Comparison of ENCODE assay signal across 12 cellular contexts in the genomic region with DNA sequence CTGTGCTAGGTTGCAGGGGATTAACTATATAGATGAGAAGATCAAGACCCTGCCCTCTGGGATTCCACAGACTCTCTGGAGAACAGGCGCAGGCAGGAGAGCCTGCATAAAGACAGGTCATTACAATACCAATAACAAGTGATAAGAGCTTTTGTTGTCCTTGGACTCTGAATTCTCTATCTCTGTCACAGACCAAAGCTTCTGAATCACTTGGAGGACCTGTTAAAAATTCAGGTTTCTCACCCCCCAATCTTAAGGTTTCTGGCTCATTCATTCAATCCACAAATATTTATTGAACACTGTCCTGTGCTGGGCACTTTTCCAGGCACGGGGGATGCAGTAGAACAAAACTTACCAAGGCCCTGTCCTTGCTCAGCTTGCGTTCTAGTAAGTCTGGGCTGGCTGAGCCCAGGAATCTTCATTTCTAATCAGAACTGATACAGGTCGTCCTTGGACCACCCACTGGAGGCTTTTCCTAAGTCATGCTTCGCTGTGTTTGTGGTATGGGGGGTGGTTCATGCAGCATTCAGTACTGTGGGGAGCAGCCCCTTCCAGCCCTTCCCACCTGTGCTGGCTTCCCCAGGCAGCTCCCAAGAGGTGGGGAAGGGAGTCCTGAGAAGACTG. TPM values are rescaled to one million over a fixed set of nuclear protein-coding genes. Genes with fewer than 3 reads are reported as not detected.
DNase-seq lines count a peak whose midpoint lies in the region; ATAC-seq and TF ChIP-seq lines count a peak whose summit lies in the region.
"Had no signal": no experiment of that assay in that cellular context is flagged by ENCODE, and none has a peak within 500 bp of the region (broad histone marks: within the 10 kb centered on the region; RNA-seq: fewer than 3 reads in every experiment).

No MANE protein-coding gene starts in this region.

- peaks cover 34% of the 10 kb centered on the region for H3K4me1 ChIP-seq in NT2/D1 (ENCODE audit: insufficient read depth, insufficient read length)
- H3K4me1 ChIP-seq in colonic mucosa = peaks cover 19% of the 10 kb centered on the region

- H3K4me3 ChIP-seq in NT2/D1 (ENCODE audit: insufficient read length, low read depth) (peak overlapping the region; percentile 93), colonic mucosa (peak overlapping the region; percentile 90)

- H3K4me1 Mint-ChIP-seq in activated CD4-positive, alpha-beta T cell treated with anti-CD3 and anti-CD28 coated beads for 36 hours = peaks cover 31% of the 10 kb centered on the region
- H3K4me1 Mint-ChIP-seq in osteocyte (ENCODE audit: unreplicated experiment) = peaks cover 32% of the 10 kb centered on the region

- peak overlapping the region; percentile 11 for H3K27ac Mint-ChIP-seq in activated CD4-positive, alpha-beta T cell treated with anti-CD3 and anti-CD28 coated beads for 36 hours
- no peak overlapping the region for H3K27ac Mint-ChIP-seq in osteocyte (ENCODE audit: unreplicated experiment)

- CTCF ChIA-PET in activated CD4-positive, alpha-beta T cell treated with anti-CD3 and anti-CD28 coated beads for 36 hours (lab: Charles Lee) = interaction anchor here (0.7 to 9.1 kb wide), 8 partner anchors 13 to 207 kb away, joined by 3 to 81 read pairs (median 4); a partner anchor contains a TSS

- peaks cover 12% of the 10 kb centered on the region for H3K36me3 Mint-ChIP-seq in activated CD4-positive, alpha-beta T cell treated with anti-CD3 and anti-CD28 coated beads for 36 hours (ENCODE audit: low read depth)
- no peaks in the 10 kb centered on the region for H3K36me3 Mint-ChIP-seq in osteocyte (ENCODE audit: unreplicated experiment)

- H3K27me3 Mint-ChIP-seq in activated CD4-positive, alpha-beta T cell treated with anti-CD3 and anti-CD28 coated beads for 36 hours = no peaks in the 10 kb centered on the region
- H3K27me3 Mint-ChIP-seq in osteocyte (ENCODE audit: unreplicated experiment) = no peaks in the 10 kb centered on the region

- H3K27me3 ChIP-seq in NT2/D1 (ENCODE audit: insufficient read depth, insufficient read length) (peaks cover 6% of the 10 kb centered on the region), colonic mucosa (no peaks in the 10 kb centered on the region)
- H3K27me3 ChIP-seq: gastroesophageal sphincter, transverse colon had no signal

- H3K4me3 Mint-ChIP-seq in activated CD4-positive, alpha-beta T cell treated with anti-CD3 and anti-CD28 coated beads for 36 hours = peak overlapping the region; percentile 83
- H3K4me3 Mint-ChIP-seq in osteocyte (ENCODE audit: unreplicated experiment) = peak overlapping the region; percentile 71

- intact Hi-C loops in activated CD4-positive, alpha-beta T cell treated with anti-CD3 and anti-CD28 coated beads for 36 hours (cut with DNase I, micrococcal nuclease) = loop anchor here (1.0 to 5.0 kb wide), 3 partner anchors 13 to 588 kb away; a partner anchor contains a TSS
- intact Hi-C loops in colonic mucosa (cut with DNase I) = loop anchor here (5.0 kb wide), 1 partner anchor 158 kb away; no protein-coding TSS in a partner anchor

- H3K36me3 ChIP-seq in NT2/D1 (ENCODE audit: insufficient read depth, insufficient read length, low read length) = peaks cover 52% of the 10 kb centered on the region
- no peaks in the 10 kb centered on the region for H3K36me3 ChIP-seq in colonic mucosa
- H3K36me3 ChIP-seq: transverse colon had no signal

- TF ChIP-seq CTCF in colonic mucosa (IDR thresholded peaks at IDR 0.05) (no peak), osteocyte (IDR thresholded peaks at IDR 0.05) (no peak)

- H3K9me3 ChIP-seq in NT2/D1 (ENCODE audit: insufficient read depth, low read length) = no peaks in the 10 kb centered on the region
- no peaks in the 10 kb centered on the region for H3K9me3 ChIP-seq in colonic mucosa
- H3K9me3 ChIP-seq: gastroesophageal sphincter, mucosa of descending colon, transverse colon had no signal

- H3K9ac ChIP-seq in NT2/D1 (ENCODE audit: insufficient read length, low read depth) (peak overlapping the region; percentile 95), colonic mucosa (ENCODE audit: low read depth in 2 of 2, low read length in 2 of 2) (peak overlapping the region in 1 of 2 donors; percentile 1)

- H3K9me3 Mint-ChIP-seq in activated CD4-positive, alpha-beta T cell treated with anti-CD3 and anti-CD28 coated beads for 36 hours (ENCODE audit: low read depth) = no peaks in the 10 kb centered on the region
- H3K9me3 Mint-ChIP-seq in osteocyte (ENCODE audit: unreplicated experiment) = no peaks in the 10 kb centered on the region

- POLR2A ChIA-PET in activated CD4-positive, alpha-beta T cell treated with anti-CD3 and anti-CD28 coated beads for 36 hours (lab: Charles Lee) = interaction anchor here (0.6 kb wide), 1 partner anchor 202 kb away, joined by 5 read pairs; no protein-coding TSS in a partner anchor

- peak overlapping the region; percentile 4 for H3K27ac ChIP-seq in colonic mucosa

- no peak for ATAC-seq in activated CD4-positive, alpha-beta T cell treated with anti-CD3 and anti-CD28 coated beads for 36 hours
- ATAC-seq in HG02973 (IDR thresholded peaks at IDR 0.05; ENCODE audit: unreplicated experiment) = no peak
- ATAC-seq: gastroesophageal sphincter had no signal

- no peak for DNase-seq in activated CD4-positive, alpha-beta T cell treated with anti-CD3 and anti-CD28 coated beads for 36 hours
- DNase-seq in activated CD4-positive, alpha-beta T cell treated with anti-CD3 and anti-CD28 coated beads for 4 hours = no peak
- DNase-seq in NT2/D1 (ENCODE audit: low read depth, low spot score) = no peak
- DNase-seq in colonic mucosa = no peak
- no peak for DNase-seq in osteocyte (ENCODE audit: extremely low spot score, unreplicated experiment)
- no peak for DNase-seq in MV-4-11 (lab: John Stamatoyannopoulos, UW)
- no peak for DNase-seq in NK-92 treated with Interleukin-12 subunit alpha and Interleukin-12 subunit beta, amount 100 ng/mL, for 24 hours (lab: John Stamatoyannopoulos, UW)
- DNase-seq: activated CD4-positive, CD25-positive, alpha-beta regulatory T cell treated with anti-CD3 and anti-CD28 coated beads, Interleukin-2, amount 50 U/mL, for 72 hours had no signal

RNA-seq across cellular contexts. Expression of a gene that starts 1.4 kb away (rescaled TPM):
- total RNA-seq in activated CD4-positive, alpha-beta T cell treated with anti-CD3 and anti-CD28 coated beads for 36 hours = 1 to 10 TPM; 6.3 to 6.5 TPM
- total RNA-seq in colonic mucosa (10 to 100 TPM; 26.1 to 27.2 TPM), osteocyte (10.1 and 12.4 TPM in 2 replicates)

RNA-seq across cellular contexts. Expression of a gene that starts 13.7 kb away (rescaled TPM):
- 1 to 10 TPM; 5.1 to 6.9 TPM for total RNA-seq in activated CD4-positive, alpha-beta T cell treated with anti-CD3 and anti-CD28 coated beads for 36 hours
- total RNA-seq in colonic mucosa (10 to 100 TPM; 12.7 to 21.4 TPM), osteocyte (2.1 and 2.9 TPM in 2 replicates)

RNA-seq across cellular contexts. Expression of a gene that starts 13.8 kb away (rescaled TPM):
- total RNA-seq in activated CD4-positive, alpha-beta T cell treated with anti-CD3 and anti-CD28 coated beads for 36 hours = 10 to 100 TPM; 42.4 to 48.8 TPM
- 100 to 1,000 TPM; 101 to 228 TPM for total RNA-seq in colonic mucosa
- total RNA-seq in osteocyte = 88.4 and 89.4 TPM in 2 replicates

RNA-seq across cellular contexts. Expression of a gene that starts 31.3 kb away (rescaled TPM):
- not detected for total RNA-seq in activated CD4-positive, alpha-beta T cell treated with anti-CD3 and anti-CD28 coated beads for 36 hours
- total RNA-seq in colonic mucosa = not detected
- total RNA-seq in osteocyte = not detected in 2 replicates
- total RNA-seq: gastroesophageal sphincter had no signal

RNA-seq across cellular contexts. Expression of a gene that starts 31.3 kb away (rescaled TPM):
- under 1 TPM; 0.46 to 0.67 TPM for total RNA-seq in activated CD4-positive, alpha-beta T cell treated with anti-CD3 and anti-CD28 coated beads for 36 hours
- total RNA-seq in colonic mucosa = 1 to 10 TPM; 1.7 to 1.9 TPM
- 0.75 and 1.0 TPM in 2 replicates for total RNA-seq in osteocyte
